24 cellular contexts compared by ENCODE assay signal in genomic region chr2:240182966-240183365, GRCh38. TPM values are rescaled to one million over a fixed set of nuclear protein-coding genes. Genes with fewer than 3 reads are reported as not detected.
"Had no signal": no experiment of that assay in that cellular context is flagged by ENCODE, and none has a peak within 500 bp of the region (broad histone marks: within the 10 kb centered on the region; RNA-seq: fewer than 3 reads in every experiment).

No MANE protein-coding gene starts in this region.

- H3K4me3 ChIP-seq: lower lobe of right lung, ovary, sigmoid colon, thyroid gland, uterus had no signal

- H3K4me1 ChIP-seq: lower lobe of right lung, sigmoid colon, thyroid gland, uterus had no signal

- H3K4me3 Mint-ChIP-seq: activated naive CD4-positive, alpha-beta T cell treated with anti-CD3 and anti-CD28 coated beads, Interleukin-2, amount 10 ng/mL, durations not matched to agents 7 days and 5 days had no signal

- H3K36me3 ChIP-seq: lower lobe of right lung, ovary, sigmoid colon, thyroid gland, uterus had no signal

- H3K36me3 Mint-ChIP-seq: activated naive CD4-positive, alpha-beta T cell treated with anti-CD3 and anti-CD28 coated beads, Interleukin-2, amount 10 ng/mL, durations not matched to agents 7 days and 5 days had no signal

- H3K27me3 ChIP-seq: ovary, thyroid gland, uterus had no signal

- ATAC-seq: activated CD4-positive, CD25-positive, alpha-beta regulatory T cell treated with anti-CD3 and anti-CD28 coated beads, Interleukin-2, amount 50 U/mL, for 24 hours; lower lobe of right lung had no signal

- H3K27ac Mint-ChIP-seq: activated naive CD4-positive, alpha-beta T cell treated with anti-CD3 and anti-CD28 coated beads, Interleukin-2, amount 10 ng/mL, durations not matched to agents 7 days and 5 days had no signal

- H3K27ac ChIP-seq: epithelial cell of prostate, lower lobe of right lung, ovary, sigmoid colon, thyroid gland, uterus had no signal

- H3K4me1 Mint-ChIP-seq: activated naive CD4-positive, alpha-beta T cell treated with anti-CD3 and anti-CD28 coated beads, Interleukin-2, amount 10 ng/mL, durations not matched to agents 7 days and 5 days had no signal

- DNase-seq: activated CD4-positive, alpha-beta T cell treated with anti-CD3 and anti-CD28 coated beads, Interleukin-2, amount 50 U/mL, for 1 hour; activated CD8-positive, alpha-beta memory T cell treated with anti-CD3 and anti-CD28 coated beads for 24 hours; activated CD8-positive, alpha-beta memory T cell treated with anti-CD3 and anti-CD28 coated beads, Interleukin-2, amount 50 U/mL, for 48 hours; activated effector memory CD4-positive, alpha-beta T cell treated with Interleukin-2 at 50 U/mL for 16 hours; activated naive CD4-positive, alpha-beta T cell treated with anti-CD3 and anti-CD28 coated beads, Interleukin-2, amount 10 ng/mL, durations not matched to agents 7 days and 5 days; activated T-cell treated with anti-CD3 and anti-CD28 coated beads, Interleukin-2, amount 50 U/mL, for 48 hours; foreskin fibroblast; hypothalamus; lower lobe of right lung; stimulated activated naive CD4-positive, alpha-beta T cell; T1000; thyroid gland; uterus had no signal

- H3K9me3 ChIP-seq: lower lobe of right lung, thyroid gland, uterus had no signal

RNA-seq across cellular contexts. Expression of gene OTOS, which starts 42.5 kb away (rescaled TPM):
- total RNA-seq: astrocyte; bronchial epithelial cell; dermis microvascular lymphatic vessel endothelial cell; lower lobe of right lung; ovary; pulmonary artery endothelial cell; sigmoid colon; T-helper 1 cell treated with Interleukin-12 subunit alpha and Interleukin-12 subunit beta and Interleukin-4 antibody, amounts not matched to agents 30 ng/mL and 1 ng/mL, for 36 hours; uterus had no signal
- polyA plus RNA-seq: keratinocyte, neural cell, ovary, sigmoid colon had no signal
